8 cellular contexts compared by ENCODE assay signal in genomic region chr1:98388431-98388830, GRCh38.
A peak's percentile ranks its signal among the peaks of the same experiment; 100 is the strongest.
DNase-seq lines count a peak whose midpoint lies in the region; ATAC-seq and TF ChIP-seq lines count a peak whose summit lies in the region.

No MANE protein-coding gene starts in this region.

- DNase-seq in heart left ventricle (peak in 1 of 5 donors; percentile 9), left ventricle myocardium inferior (no peak), HT1080 (ENCODE audit: low read depth) (peak; percentile 93), brain microvascular endothelial cell (peak; percentile 78), non-pigmented ciliary epithelial cell (ENCODE audit: low read depth) (peak; percentile 87), NCI-H69 (lab: John Stamatoyannopoulos, UW) (no peak), NCI-H2196 (lab: John Stamatoyannopoulos, UW; ENCODE audit: unreplicated experiment) (no peak)

- no peak for TF ChIP-seq EP300 in gastroesophageal sphincter (IDR thresholded peaks at IDR 0.05)

- H3K4me3 ChIP-seq in heart left ventricle (no peak overlapping the region), left ventricle myocardium inferior (no peak overlapping the region), brain microvascular endothelial cell (ENCODE audit: low read depth, low read length) (no peak overlapping the region), gastroesophageal sphincter (no peak overlapping the region)

- 42 to 54% (median 45%) methylated on average over 4 of the region's 4 CpGs for whole genome bisulfite sequencing in heart left ventricle, 4 donors
- 2 to 13% methylated on average over 4 of the region's 4 CpGs for WGBS in gastroesophageal sphincter (ENCODE audit: low coverage in 1 of 2), 2 donors

- intact Hi-C loops in heart left ventricle (cut with DNase I): no loop called here
- intact Hi-C loops in left ventricle myocardium inferior (cut with micrococcal nuclease): no loop called here

- H3K9me3 ChIP-seq in heart left ventricle: no peaks in the 10 kb centered on the region
- no peaks in the 10 kb centered on the region for H3K9me3 ChIP-seq in left ventricle myocardium inferior (replicated peaks)
- no peaks in the 10 kb centered on the region for H3K9me3 ChIP-seq in gastroesophageal sphincter

- no peaks in the 10 kb centered on the region for H3K27me3 ChIP-seq in heart left ventricle
- no peaks in the 10 kb centered on the region for H3K27me3 ChIP-seq in left ventricle myocardium inferior (ENCODE audit: low read depth)
- no peaks in the 10 kb centered on the region for H3K27me3 ChIP-seq in brain microvascular endothelial cell (replicated peaks)
- no peaks in the 10 kb centered on the region for H3K27me3 ChIP-seq in gastroesophageal sphincter

- no peak for TF ChIP-seq POLR2A in heart left ventricle (IDR thresholded peaks at IDR 0.05)
- no peak for TF ChIP-seq POLR2A in gastroesophageal sphincter (IDR thresholded peaks at IDR 0.05)

- H3K36me3 ChIP-seq in heart left ventricle (no peaks in the 10 kb centered on the region), left ventricle myocardium inferior (no peaks in the 10 kb centered on the region), brain microvascular endothelial cell (replicated peaks) (no peaks in the 10 kb centered on the region), gastroesophageal sphincter (no peaks in the 10 kb centered on the region)

- H3K27ac ChIP-seq in heart left ventricle (peak overlapping the region in 2 of 12 donors; percentile 9 to 87), left ventricle myocardium inferior (replicated peaks) (no peak overlapping the region), brain microvascular endothelial cell (peak overlapping the region; percentile 57), gastroesophageal sphincter (no peak overlapping the region)

- in situ Hi-C loops in brain microvascular endothelial cell (cut with HindIII; ENCODE audit: low pct_ligation_motif_present, low sequenced_read_pairs): no loop called here

- H3K4me1 ChIP-seq in heart left ventricle (peaks cover 0 to 30% (median 0%) of the 10 kb centered on the region in 12 donors), left ventricle myocardium inferior (no peaks in the 10 kb centered on the region), gastroesophageal sphincter (no peaks in the 10 kb centered on the region)

- no peak for TF ChIP-seq CTCF in heart left ventricle (IDR thresholded peaks at IDR 0.05)
- TF ChIP-seq CTCF in left ventricle myocardium inferior (IDR thresholded peaks at IDR 0.05; ENCODE audit: borderline replicate concordance): no peak
- TF ChIP-seq CTCF in brain microvascular endothelial cell (IDR thresholded peaks at IDR 0.05; ENCODE audit: low read depth, low read length, missing control alignments): no peak
- no peak for TF ChIP-seq CTCF in gastroesophageal sphincter (IDR thresholded peaks at IDR 0.05)

- peak; percentile 58 to 79 (median 76) for ATAC-seq in heart left ventricle
- no peak for ATAC-seq in gastroesophageal sphincter

Comparison
In these comparisons a context has a peak if more than half of its experiments do, and no peak if none do; other contexts are left out.
1. DNase-seq: peak in HT1080 (single experiment), brain microvascular endothelial cell (single experiment) and non-pigmented ciliary epithelial cell (single experiment); none in left ventricle myocardium inferior (single experiment), NCI-H69 (single experiment) and NCI-H2196 (single experiment).